In the genomic region with DNA sequence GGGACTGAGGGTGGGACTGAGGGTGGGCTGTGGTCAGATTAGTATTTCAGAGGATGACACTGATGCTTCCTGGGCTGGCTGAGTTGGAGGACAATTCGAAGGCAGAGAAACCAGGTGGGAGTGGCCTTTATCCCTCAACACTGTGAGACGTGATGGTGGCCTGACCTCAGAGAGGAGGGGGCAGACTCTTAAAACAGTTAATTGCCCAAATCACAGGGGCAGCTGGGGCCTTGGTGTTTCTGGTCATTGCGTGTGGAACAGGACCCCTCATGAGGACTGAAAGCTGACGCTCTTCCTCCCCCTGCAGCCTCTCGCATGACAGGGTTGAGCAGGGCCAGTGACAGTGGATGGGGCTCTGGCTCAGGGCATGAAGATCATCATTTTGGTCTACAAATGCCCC, we compare ENCODE assay signal across 1 cellular context.
TF ChIP-seq lines count a peak whose summit lies in the region.

No MANE protein-coding gene starts in this region.

TF ChIP-seq in IMR-90, 13 proteins besides CTCF, POLR2A, EP300 and RAD21:
- TF ChIP-seq SMC3 (IDR thresholded peaks at IDR 0.05; ENCODE audit: low read depth, low read length): no peak
- no peak for TF ChIP-seq RCOR1 (IDR thresholded peaks at IDR 0.05; ENCODE audit: insufficient replicate concordance, low read length)
- TF ChIP-seq NFE2L2 (IDR thresholded peaks at IDR 0.05; ENCODE audit: low read depth, low read length): no peak
- no peak for TF ChIP-seq RFX5 (IDR thresholded peaks at IDR 0.05; ENCODE audit: low read depth, low read length)
- TF ChIP-seq, protein P1, sequence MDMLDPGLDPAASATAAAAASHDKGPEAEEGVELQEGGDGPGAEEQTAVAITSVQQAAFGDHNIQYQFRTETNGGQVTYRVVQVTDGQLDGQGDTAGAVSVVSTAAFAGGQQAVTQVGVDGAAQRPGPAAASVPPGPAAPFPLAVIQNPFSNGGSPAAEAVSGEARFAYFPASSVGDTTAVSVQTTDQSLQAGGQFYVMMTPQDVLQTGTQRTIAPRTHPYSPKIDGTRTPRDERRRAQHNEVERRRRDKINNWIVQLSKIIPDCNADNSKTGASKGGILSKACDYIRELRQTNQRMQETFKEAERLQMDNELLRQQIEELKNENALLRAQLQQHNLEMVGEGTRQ (IDR thresholded peaks at IDR 0.05; ENCODE audit: low read depth, low read length): no peak
- TF ChIP-seq ELK1 (IDR thresholded peaks at IDR 0.05; ENCODE audit: borderline replicate concordance, low read depth, low read length): no peak
- no peak for TF ChIP-seq FOS (IDR thresholded peaks at IDR 0.05; ENCODE audit: low read depth, low read length)
- no peak for TF ChIP-seq MAFK (IDR thresholded peaks at IDR 0.05; ENCODE audit: low read depth, low read length)
- no peak for TF ChIP-seq CHD1 (IDR thresholded peaks at IDR 0.05; ENCODE audit: low read depth, low read length)
- no peak for TF ChIP-seq BHLHE40 (IDR thresholded peaks at IDR 0.05; ENCODE audit: low read depth, low read length)
- TF ChIP-seq MAZ (IDR thresholded peaks at IDR 0.05; ENCODE audit: borderline replicate concordance, low read depth, low read length): no peak
- TF ChIP-seq MXI1 (IDR thresholded peaks at IDR 0.05; ENCODE audit: borderline replicate concordance, low read depth, low read length): no peak
- TF ChIP-seq CEBPB (IDR thresholded peaks at IDR 0.05; ENCODE audit: low read depth, low read length): no peak
